25 cellular contexts compared by ENCODE assay signal in the genomic region with DNA sequence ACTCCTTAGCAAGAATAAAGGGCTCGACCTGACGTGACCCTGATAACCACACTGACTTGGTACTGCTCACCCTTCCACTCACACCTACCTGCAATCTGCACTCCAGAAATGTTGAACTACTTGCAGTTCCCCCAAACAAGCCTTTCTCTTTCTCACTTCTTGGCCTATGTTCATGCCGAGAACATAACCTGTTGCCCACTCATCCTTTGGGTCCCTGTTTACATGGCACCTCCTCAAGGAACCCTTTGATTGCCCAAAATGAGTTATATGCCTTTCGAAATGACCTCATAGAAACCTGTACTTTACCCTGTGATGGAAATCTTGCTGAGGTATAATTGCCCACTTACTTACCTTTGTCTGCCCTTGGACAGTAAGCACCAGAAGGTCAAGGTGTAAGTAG.
"Had no signal": no experiment of that assay in that cellular context is flagged by ENCODE, and none has a peak within 500 bp of the region (broad histone marks: within the 10 kb centered on the region; RNA-seq: fewer than 3 reads in every experiment).

No MANE protein-coding gene starts in this region.

- H3K27ac Mint-ChIP-seq: naive thymus-derived CD4-positive, alpha-beta T cell; natural killer cell treated with Interleukin-12 subunit alpha and Interleukin-12 subunit beta and Interleukin-15 and Interleukin-18, amount 100 ng/mL, for 72 hours; stimulated activated naive B cell treated with anti-CD40 and anti-IgM and Interleukin-4, amounts not matched to agents 10 μg/mL and 1 μg/mL and 100 μg/mL, for 72 hours had no signal

- H3K4me3 Mint-ChIP-seq: naive thymus-derived CD4-positive, alpha-beta T cell; natural killer cell treated with Interleukin-12 subunit alpha and Interleukin-12 subunit beta and Interleukin-15 and Interleukin-18, amount 100 ng/mL, for 72 hours; stimulated activated naive B cell treated with anti-CD40 and anti-IgM and Interleukin-4, amounts not matched to agents 10 μg/mL and 1 μg/mL and 100 μg/mL, for 72 hours had no signal

- H3K4me2 ChIP-seq: hepatocyte had no signal

- DNase-seq: islet precursor cell; left ventricle myocardium inferior; midbrain; mucosa of descending colon; naive thymus-derived CD4-positive, alpha-beta T cell; pancreas; posterior cingulate gyrus; retina; right cardiac atrium; sigmoid colon; small intestine; spleen; stimulated activated CD4-positive, alpha-beta T cell treated with anti-CD3 and anti-CD28 coated beads, Interleukin-4, amount 100 ng/mL, for 24 hours; stimulated activated naive B cell treated with anti-CD40 and anti-IgM and Interleukin-4, amounts not matched to agents 10 μg/mL and 1 μg/mL and 100 μg/mL, for 72 hours; stimulated activated naive CD8-positive, alpha-beta T cell treated with anti-CD3 and anti-CD28 coated beads, Interleukin-15, Interleukin-2, amounts not matched to agents 100 U/mL and 50 U/mL, for 24 hours; stomach; testis; thyroid gland; transverse colon; upper lobe of left lung had no signal

- H3K9me3 Mint-ChIP-seq: natural killer cell treated with Interleukin-12 subunit alpha and Interleukin-12 subunit beta and Interleukin-15 and Interleukin-18, amount 100 ng/mL, for 72 hours had no signal

- H3K36me3 Mint-ChIP-seq: naive thymus-derived CD4-positive, alpha-beta T cell; natural killer cell treated with Interleukin-12 subunit alpha and Interleukin-12 subunit beta and Interleukin-15 and Interleukin-18, amount 100 ng/mL, for 72 hours; stimulated activated naive B cell treated with anti-CD40 and anti-IgM and Interleukin-4, amounts not matched to agents 10 μg/mL and 1 μg/mL and 100 μg/mL, for 72 hours had no signal

- H3K79me2 ChIP-seq: hepatocyte had no signal

- H3K4me1 ChIP-seq: left ventricle myocardium inferior, pancreas, prostate gland, sigmoid colon, stomach, testis, thyroid gland, transverse colon, upper lobe of left lung, vagina had no signal

- H3K27me3 ChIP-seq: hepatocyte, pancreas, sigmoid colon, spleen, stomach, testis, thyroid gland, transverse colon, upper lobe of left lung, vagina had no signal

- FAIRE-seq: pancreas, small intestine had no signal

- H3K36me3 ChIP-seq: left ventricle myocardium inferior, pancreas, prostate gland, sigmoid colon, spleen, stomach, thyroid gland, transverse colon, upper lobe of left lung, vagina had no signal

- H3K9me3 ChIP-seq: left ventricle myocardium inferior, mucosa of descending colon, pancreas, prostate gland, sigmoid colon, spleen, testis, thyroid gland, transverse colon, upper lobe of left lung, vagina had no signal

- H2AFZ ChIP-seq: hepatocyte had no signal

- H3K4me3 ChIP-seq: hepatocyte, left ventricle myocardium inferior, lung, mucosa of descending colon, pancreas, prostate gland, sigmoid colon, spleen, stomach, testis, thyroid gland, transverse colon, upper lobe of left lung, vagina had no signal

- H3K27ac ChIP-seq: hepatocyte, left ventricle myocardium inferior, pancreas, prostate gland, sigmoid colon, spleen, stomach, testis, thyroid gland, transverse colon, upper lobe of left lung, vagina had no signal

- ATAC-seq: mucosa of descending colon; naive thymus-derived CD4-positive, alpha-beta T cell; pancreas; right cardiac atrium; stimulated activated naive CD8-positive, alpha-beta T cell treated with anti-CD3 and anti-CD28 coated beads, Interleukin-15, Interleukin-2, amounts not matched to agents 100 U/mL and 50 U/mL, for 24 hours had no signal

- H3K4me1 Mint-ChIP-seq: naive thymus-derived CD4-positive, alpha-beta T cell had no signal
